2 cellular contexts compared by ENCODE assay signal in the genomic region with DNA sequence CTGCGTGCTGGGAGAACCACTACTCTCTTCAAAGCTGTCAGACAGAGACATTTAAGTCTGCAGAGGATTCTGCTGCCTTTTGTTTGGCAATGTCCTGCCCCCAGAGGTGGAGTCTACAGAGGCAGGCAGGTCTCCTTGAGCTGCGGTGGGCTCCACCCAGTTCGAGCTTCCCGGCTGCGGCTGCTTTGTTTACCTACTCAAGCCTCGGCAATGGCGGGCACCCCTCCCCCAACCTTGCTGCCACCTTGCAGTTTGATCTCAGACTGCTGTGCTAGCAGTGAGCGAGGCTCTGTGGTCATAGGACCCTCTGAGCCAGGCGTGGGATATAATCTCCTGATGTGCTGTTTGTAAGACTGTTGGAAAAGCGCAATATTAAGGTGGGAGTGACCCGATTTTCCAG. TPM values are rescaled to one million over a fixed set of nuclear protein-coding genes. Genes with fewer than 3 reads are reported as not detected.
"Had no signal": no experiment of that assay in that cellular context is flagged by ENCODE, and none has a peak within 500 bp of the region (broad histone marks: within the 10 kb centered on the region; RNA-seq: fewer than 3 reads in every experiment).

No MANE protein-coding gene starts in this region.

RNA-seq across cellular contexts. Expression of a gene that starts 39.6 kb away (rescaled TPM):
- total RNA-seq: neural crest cell, osteocyte had no signal
